In genomic region chr9:89820337-89820736, GRCh38 we compare ENCODE assay signal across 26 cellular contexts.
"Had no signal": no experiment of that assay in that cellular context is flagged by ENCODE, and none has a peak within 500 bp of the region (broad histone marks: within the 10 kb centered on the region; RNA-seq: fewer than 3 reads in every experiment).

No MANE protein-coding gene starts in this region.

- H3K9ac ChIP-seq: KMS-11 had no signal

- H3K4me3 ChIP-seq: ascending aorta, body of pancreas, SK-N-MC had no signal

- H3K27me3 ChIP-seq: ascending aorta, body of pancreas had no signal

- H3K4me1 ChIP-seq: ascending aorta had no signal

- DNase-seq: activated CD4-positive, alpha-beta memory T cell treated with anti-CD3 and anti-CD28 coated beads for 36 hours; activated CD4-positive, alpha-beta T cell treated with anti-CD3 and anti-CD28 coated beads, Interleukin-2, amount 10 ng/mL, durations not matched to agents 7 days and 5 days; activated CD4-positive, CD25-positive, alpha-beta regulatory T cell; activated CD8-positive, alpha-beta memory T cell treated with anti-CD3 and anti-CD28 coated beads, Interleukin-2, amount 50 U/mL, for 4 hours; activated naive CD4-positive, alpha-beta T cell treated with anti-CD3 and anti-CD28 coated beads, Interleukin-2, amount 50 U/mL, for 16 hours; activated naive CD8-positive, alpha-beta T cell treated with anti-CD3 and anti-CD28 coated beads, Interleukin-2, amount 50 U/mL, for 24 hours; activated T-cell treated with anti-CD3 and anti-CD28 coated beads, Interleukin-2, amount 50 U/mL, for 72 hours; amniotic stem cell; body of pancreas; NCI-H1092; NCI-H1417; NCI-H1694 treated with DMSO at 0.1 percent for 48 hours; NCI-H2029 treated with DMSO at 0.1 percent for 48 hours; NCI-H345; NCI-H510A; NCI-H69; NK-92 treated with Interleukin-12 subunit alpha and Interleukin-12 subunit beta, amount 100 ng/mL, for 24 hours; OCI-M1; RPMI8226; T-cell; T-helper 2 cell had no signal

- H3K36me3 ChIP-seq: ascending aorta had no signal

- H3K9me3 ChIP-seq: ascending aorta, body of pancreas had no signal

- FAIRE-seq: bronchial epithelial cell had no signal

- H3K27ac ChIP-seq: ascending aorta, body of pancreas, KMS-11, SK-N-MC, VCaP had no signal

- H3K4me2 ChIP-seq: KMS-11 had no signal
